ENCODE assay signal across 8 cellular contexts in the genomic region with DNA sequence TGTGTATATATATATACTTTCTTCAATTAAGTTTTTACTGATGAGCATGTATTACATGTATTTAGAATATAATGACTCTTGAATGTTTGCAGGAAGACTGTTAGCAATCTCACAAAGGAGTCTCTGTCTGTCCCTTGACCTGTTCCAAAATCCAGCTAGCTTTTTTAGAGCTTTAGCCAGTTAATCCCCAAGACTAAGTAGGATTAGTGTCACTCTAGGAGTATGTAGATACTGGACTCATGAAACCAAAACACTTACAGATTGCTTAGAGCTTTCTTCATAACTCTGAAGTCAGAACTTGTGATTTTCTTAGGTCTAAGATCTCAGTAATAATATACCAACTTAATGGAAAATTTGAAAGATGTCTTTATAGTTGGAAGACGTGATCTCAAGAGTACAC. TPM values are rescaled to one million over a fixed set of nuclear protein-coding genes. Genes with fewer than 3 reads are reported as not detected.
DNase-seq lines count a peak whose midpoint lies in the region; TF ChIP-seq lines count a peak whose summit lies in the region.
"Had no signal": no experiment of that assay in that cellular context is flagged by ENCODE, and none has a peak within 500 bp of the region (broad histone marks: within the 10 kb centered on the region; RNA-seq: fewer than 3 reads in every experiment).

No MANE protein-coding gene starts in this region.

- H3K27me3 Mint-ChIP-seq in endothelial cell (ENCODE audit: unreplicated experiment), result peaks cover 7% of the 10 kb centered on the region

- H3K4me1 Mint-ChIP-seq in endothelial cell (ENCODE audit: unreplicated experiment), result peaks cover 30% of the 10 kb centered on the region

- peak overlapping the region; percentile 78 for H3K4me3 Mint-ChIP-seq in endothelial cell (ENCODE audit: unreplicated experiment)

- H3K36me3 Mint-ChIP-seq in endothelial cell (ENCODE audit: low read depth, unreplicated experiment), result peaks cover 16% of the 10 kb centered on the region

- TF ChIP-seq CTCF in GM12865 (IDR thresholded peaks at IDR 0.05; ENCODE audit: insufficient read depth, low read depth, low read length, missing control alignments) (no peak), endothelial cell (IDR thresholded peaks at IDR 0.05; ENCODE audit: unreplicated experiment) (no peak), retinal pigment epithelial cell (conservative IDR thresholded peaks at IDR 0.05; ENCODE audit: low read depth, low read length) (no peak)

- H3K4me3 ChIP-seq in GM12865 (ENCODE audit: low read depth, low read length), result peak overlapping the region; percentile 87
- peak overlapping the region; percentile 86 for H3K4me3 ChIP-seq in retinal pigment epithelial cell (ENCODE audit: low read length)

- H3K27ac Mint-ChIP-seq in endothelial cell (ENCODE audit: unreplicated experiment), result peak overlapping the region; percentile 55

- DNase-seq in GM12865 (ENCODE audit: low read depth) (no peak), OCI-M1 (lab: John Stamatoyannopoulos, UW) (peak; percentile 12), endothelial cell (ENCODE audit: low spot score) (no peak), retinal pigment epithelial cell (ENCODE audit: low read depth) (peak; percentile 95), NCI-H1105 (lab: John Stamatoyannopoulos, UW) (no peak), HT-29 (ENCODE audit: low spot score) (no peak), NAMALWA (ENCODE audit: low spot score) (no peak)
- DNase-seq: NCI-H1694 treated with DMSO at 0.1 percent for 48 hours had no signal

- H3K9me3 Mint-ChIP-seq in endothelial cell (ENCODE audit: unreplicated experiment), result no peaks in the 10 kb centered on the region

RNA-seq across cellular contexts. Expression of gene UBXN4, which starts 2.2 kb away (rescaled TPM):
- 101 TPM for total RNA-seq in endothelial cell (ENCODE audit: unreplicated experiment)
- 27.8 and 28.3 TPM in 2 replicates for total RNA-seq in HT-29 (2014; rRNA removed; shearing (Covaris generic))

Comparison
In these comparisons a context has a peak if more than half of its experiments do, and no peak if none do; other contexts are left out.
1. DNase-seq: peak in OCI-M1 (single experiment) and retinal pigment epithelial cell (single experiment); none in GM12865 (single experiment), endothelial cell (single experiment), NCI-H1105 (single experiment), HT-29 (single experiment) and NAMALWA (single experiment).